ENCODE assay signal across 23 cellular contexts in genomic region chr18:50125456-50125855, GRCh38.
"Had no signal": no experiment of that assay in that cellular context is flagged by ENCODE, and none has a peak within 500 bp of the region (broad histone marks: within the 10 kb centered on the region; RNA-seq: fewer than 3 reads in every experiment).

No MANE protein-coding gene starts in this region.

- FAIRE-seq: colon, kidney, urothelium cell line had no signal

- H3K27ac Mint-ChIP-seq: dendritic cell treated with granulocyte-macrophage colony-stimulating factor and Interleukin-4, amounts not matched to agents 40 ng/mL and 50 ng/mL, for 4 days; effector memory CD8-positive, alpha-beta T cell; stimulated activated naive B cell treated with anti-CD40 and anti-IgM and Interleukin-4, amounts not matched to agents 10 μg/mL and 1 μg/mL and 100 μg/mL, for 72 hours; stimulated activated naive CD8-positive, alpha-beta T cell treated with anti-CD3 and anti-CD28 coated beads, Interleukin-15, amount 100 ng/mL, for 72 hours had no signal

- H3K27ac ChIP-seq: esophagus squamous epithelium, hepatocyte, neutrophil, psoas muscle, sigmoid colon, skin epidermis, thoracic aorta had no signal

- H2AFZ ChIP-seq: hepatocyte had no signal

- H3K4me1 Mint-ChIP-seq: naive thymus-derived CD8-positive, alpha-beta T cell had no signal

- H3K4me1 ChIP-seq: psoas muscle, sigmoid colon had no signal

- H3K4me3 Mint-ChIP-seq: dendritic cell treated with granulocyte-macrophage colony-stimulating factor and Interleukin-4, amounts not matched to agents 40 ng/mL and 50 ng/mL, for 4 days; effector memory CD8-positive, alpha-beta T cell; naive thymus-derived CD8-positive, alpha-beta T cell; stimulated activated naive B cell treated with anti-CD40 and anti-IgM and Interleukin-4, amounts not matched to agents 10 μg/mL and 1 μg/mL and 100 μg/mL, for 72 hours; stimulated activated naive CD8-positive, alpha-beta T cell treated with anti-CD3 and anti-CD28 coated beads, Interleukin-15, amount 100 ng/mL, for 72 hours had no signal

- H3K4me2 ChIP-seq: hepatocyte had no signal

- H3K27me3 Mint-ChIP-seq: dendritic cell treated with granulocyte-macrophage colony-stimulating factor and Interleukin-4, amounts not matched to agents 40 ng/mL and 50 ng/mL, for 4 days had no signal

- H3K9me3 ChIP-seq: esophagus squamous epithelium, mucosa of descending colon, neutrophil, psoas muscle, sigmoid colon, thoracic aorta had no signal

- H3K36me3 ChIP-seq: esophagus squamous epithelium, neutrophil, sigmoid colon, thoracic aorta had no signal

- H3K36me3 Mint-ChIP-seq: naive thymus-derived CD8-positive, alpha-beta T cell; stimulated activated naive B cell treated with anti-CD40 and anti-IgM and Interleukin-4, amounts not matched to agents 10 μg/mL and 1 μg/mL and 100 μg/mL, for 72 hours had no signal

- H3K27me3 ChIP-seq: hepatocyte had no signal

- H3K9me3 Mint-ChIP-seq: dendritic cell treated with granulocyte-macrophage colony-stimulating factor and Interleukin-4, amounts not matched to agents 40 ng/mL and 50 ng/mL, for 4 days; effector memory CD8-positive, alpha-beta T cell; naive thymus-derived CD8-positive, alpha-beta T cell; stimulated activated naive B cell treated with anti-CD40 and anti-IgM and Interleukin-4, amounts not matched to agents 10 μg/mL and 1 μg/mL and 100 μg/mL, for 72 hours; stimulated activated naive CD8-positive, alpha-beta T cell treated with anti-CD3 and anti-CD28 coated beads, Interleukin-15, amount 100 ng/mL, for 72 hours had no signal

- DNase-seq: effector memory CD8-positive, alpha-beta T cell; esophagus squamous epithelium; foreskin fibroblast; head of caudate nucleus; kidney; mammary epithelial cell; mucosa of descending colon; naive thymus-derived CD8-positive, alpha-beta T cell; psoas muscle; sigmoid colon; stimulated activated CD4-positive, alpha-beta T cell treated with anti-CD3 and anti-CD28 coated beads, Interleukin-2, amount 100 ng/mL, for 24 hours; stimulated activated CD4-positive, alpha-beta T cell treated with anti-CD3 and anti-CD28 coated beads, Interleukin-4, amount 100 ng/mL, for 4 hours; stimulated activated naive B cell treated with anti-CD40 and anti-IgM and Interleukin-4, amounts not matched to agents 10 μg/mL and 1 μg/mL and 100 μg/mL, for 72 hours; stimulated activated naive CD8-positive, alpha-beta T cell treated with anti-CD3 and anti-CD28 coated beads, Interleukin-15, amount 100 ng/mL, for 72 hours; substantia nigra; trophoblast cell had no signal

- ATAC-seq: effector memory CD8-positive, alpha-beta T cell; mucosa of descending colon; naive thymus-derived CD8-positive, alpha-beta T cell; psoas muscle; stimulated activated naive B cell treated with anti-CD40 and anti-IgM and Interleukin-4, amounts not matched to agents 10 μg/mL and 1 μg/mL and 100 μg/mL, for 72 hours; stimulated activated naive CD8-positive, alpha-beta T cell treated with anti-CD3 and anti-CD28 coated beads, Interleukin-15, amount 100 ng/mL, for 72 hours had no signal

- H3K4me3 ChIP-seq: esophagus squamous epithelium, hepatocyte, mucosa of descending colon, psoas muscle, sigmoid colon, skin epidermis, thoracic aorta had no signal
